ENCODE assay signal across 8 cellular contexts in the genomic region with DNA sequence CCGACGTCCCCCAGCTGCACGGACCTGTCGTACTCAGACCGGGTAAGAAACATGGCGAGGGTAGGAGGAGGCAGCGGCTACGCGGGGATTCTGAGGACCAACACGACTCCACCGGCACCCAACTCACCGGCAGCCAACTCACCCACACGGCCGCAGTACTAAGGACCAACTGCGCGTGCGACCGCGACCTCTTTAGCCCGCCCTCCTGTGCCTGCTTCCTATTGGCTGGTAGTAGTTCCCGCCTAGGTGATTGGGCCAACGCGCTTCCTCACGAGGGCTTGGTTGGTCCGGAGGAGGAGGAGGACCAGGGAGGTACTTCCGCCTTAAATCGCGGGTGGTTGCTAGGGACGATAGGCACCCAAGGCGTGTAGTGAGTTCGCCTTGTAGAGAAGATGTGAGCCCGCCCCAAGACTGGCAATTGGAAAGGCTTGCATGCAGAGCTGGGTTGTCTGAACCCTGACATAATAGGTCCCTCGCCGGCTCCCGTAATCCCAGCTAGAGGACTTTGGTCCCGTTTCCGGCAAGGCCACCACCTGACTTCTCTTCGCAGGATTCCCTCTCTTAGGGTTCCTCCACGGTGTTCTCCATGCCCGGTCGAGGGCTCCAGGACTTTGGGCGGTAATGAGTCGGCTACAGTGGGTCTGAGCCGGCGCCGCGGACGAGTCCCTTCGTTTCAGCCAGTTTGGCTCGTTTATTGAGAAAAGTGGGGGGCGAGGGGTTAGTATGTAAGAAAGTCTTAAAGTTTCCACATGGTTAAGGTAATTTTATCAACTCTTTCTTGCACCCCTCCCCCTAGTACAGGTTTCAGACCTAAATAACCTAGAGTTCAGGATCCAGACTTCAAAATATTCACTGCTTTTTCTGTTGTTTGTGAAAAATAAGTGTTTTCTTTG.
DNase-seq lines count a peak whose midpoint lies in the region; ATAC-seq and TF ChIP-seq lines count a peak whose summit lies in the region.

A gene (minus strand): TSS at position 171 of the 893 bp plus-strand sequence. CDS start 118 bp downstream, at position 53.

- H2AFZ ChIP-seq in MM.1S (ENCODE audit: low read length) = peak within 1 kb of the TSS; percentile 72

- in situ Hi-C loops in HAP-1 (cut with MboI; ENCODE audit: low sequenced_read_pairs) = no loop called here

- no peaks in the 10 kb centered on the region for H3K27me3 Mint-ChIP-seq in nephron progenitor cell (ENCODE audit: low read depth, poor library complexity)
- no peaks in the 10 kb centered on the region for H3K27me3 Mint-ChIP-seq in stimulated activated naive CD8-positive, alpha-beta T cell treated with anti-CD3 and anti-CD28 coated beads, Interleukin-15, amount 100 ng/mL, for 72 hours

- H3K4me3 Mint-ChIP-seq in nephron progenitor cell = peak within 1 kb of the TSS; percentile 93
- H3K4me3 Mint-ChIP-seq in stimulated activated naive CD8-positive, alpha-beta T cell treated with anti-CD3 and anti-CD28 coated beads, Interleukin-15, amount 100 ng/mL, for 72 hours = peak within 1 kb of the TSS; percentile 93 to 95

- no peaks in the 10 kb centered on the region for H3K36me3 ChIP-seq in ES-I3 (ENCODE audit: insufficient read depth, low read length)
- peaks cover 3% of the 10 kb centered on the region; the same call in 1 of the 2 replicates for H3K36me3 ChIP-seq in HAP-1 (replicated peaks)
- H3K36me3 ChIP-seq in MM.1S (replicated peaks; ENCODE audit: insufficient read depth, low read length) = no peaks in the 10 kb centered on the region

- H3K27me3 ChIP-seq in HAP-1 (ENCODE audit: low read depth) (no peaks in the 10 kb centered on the region), MM.1S (replicated peaks; ENCODE audit: insufficient read depth, low read length) (no peaks in the 10 kb centered on the region)

- TF ChIP-seq CTCF in MM.1S (IDR thresholded peaks at IDR 0.05; ENCODE audit: low read length) (no peak), nephron progenitor cell (IDR thresholded peaks at IDR 0.05) (no peak)

- peaks cover 17% of the 10 kb centered on the region for H3F3A ChIP-seq in MM.1S (ENCODE audit: insufficient read depth, low read length)

- H3K9ac ChIP-seq in ES-I3 (ENCODE audit: low read depth, low read length) = peak within 1 kb of the TSS; percentile 95
- peak within 1 kb of the TSS; percentile 76 for H3K9ac ChIP-seq in MM.1S (ENCODE audit: low read length)

- no peaks in the 10 kb centered on the region for H4K20me1 ChIP-seq in MM.1S (ENCODE audit: insufficient read depth, low read length)

- peak; percentile 97 for ATAC-seq in stimulated activated naive CD8-positive, alpha-beta T cell treated with anti-CD3 and anti-CD28 coated beads, Interleukin-15, amount 100 ng/mL, for 72 hours

- H3K79me2 ChIP-seq in MM.1S (ENCODE audit: low read length) = peaks cover 43% of the 10 kb centered on the region

- peak within 1 kb of the TSS; percentile 98 for H3K27ac Mint-ChIP-seq in nephron progenitor cell
- peak within 1 kb of the TSS; percentile 98 for H3K27ac Mint-ChIP-seq in stimulated activated naive CD8-positive, alpha-beta T cell treated with anti-CD3 and anti-CD28 coated beads, Interleukin-15, amount 100 ng/mL, for 72 hours

- H3K9me3 Mint-ChIP-seq in nephron progenitor cell = no peaks in the 10 kb centered on the region
- no peaks in the 10 kb centered on the region for H3K9me3 Mint-ChIP-seq in stimulated activated naive CD8-positive, alpha-beta T cell treated with anti-CD3 and anti-CD28 coated beads, Interleukin-15, amount 100 ng/mL, for 72 hours

- H3K9me2 ChIP-seq in MM.1S (replicated peaks; ENCODE audit: insufficient read depth, low read length) = no peaks in the 10 kb centered on the region

- H3K36me3 Mint-ChIP-seq in nephron progenitor cell (ENCODE audit: low read depth) = peaks cover 16% of the 10 kb centered on the region

- DNase-seq in HAP-1 (ENCODE audit: low spot score in 2 of 2) (peak; percentile 96 to 99), MM.1S (peak; percentile 93), SIG-M5 (lab: John Stamatoyannopoulos, UW) (peak; percentile 97), activated gamma-delta T cell (lab: John Stamatoyannopoulos, UW) (peak; percentile 76), fibroblast of the conjunctiva (ENCODE audit: low read depth) (peak; percentile 99), nephron progenitor cell (peak; percentile 89)
- peak; percentile 94 to 97 for DNase-seq in stimulated activated naive CD8-positive, alpha-beta T cell treated with anti-CD3 and anti-CD28 coated beads, Interleukin-15, amount 100 ng/mL, for 72 hours

- H3K4me1 ChIP-seq in ES-I3 (ENCODE audit: insufficient read depth, low read length) (no peaks in the 10 kb centered on the region; the same call in 1 of the 2 replicates), HAP-1 (peaks cover 9% of the 10 kb centered on the region), MM.1S (ENCODE audit: low read length) (no peaks in the 10 kb centered on the region)

- peaks cover 34% of the 10 kb centered on the region for H3K4me1 Mint-ChIP-seq in nephron progenitor cell
- H3K4me1 Mint-ChIP-seq in stimulated activated naive CD8-positive, alpha-beta T cell treated with anti-CD3 and anti-CD28 coated beads, Interleukin-15, amount 100 ng/mL, for 72 hours = peaks cover 50% of the 10 kb centered on the region

- H3K4me3 ChIP-seq in HAP-1 = peak within 1 kb of the TSS; percentile 74
- H3K4me3 ChIP-seq in MM.1S (ENCODE audit: low read length) = peak within 1 kb of the TSS; percentile 82

- H3K9me3 ChIP-seq in ES-I3 (ENCODE audit: control insufficient read depth, insufficient read depth, low read length) (no peaks in the 10 kb centered on the region), HAP-1 (no peaks in the 10 kb centered on the region), MM.1S (replicated peaks; ENCODE audit: insufficient read depth, low read length) (no peaks in the 10 kb centered on the region)

- peak within 1 kb of the TSS; percentile 76 for H3K27ac ChIP-seq in MM.1S (ENCODE audit: low read length)

- peak within 1 kb of the TSS; percentile 82 for H3K4me2 ChIP-seq in MM.1S (ENCODE audit: low read depth, low read length)

Comparison
In these comparisons a context has a peak if more than half of its experiments do, and no peak if none do; other contexts are left out.
1. Peak in every context shown above with its lines: DNase-seq, ATAC-seq, H3K4me3 ChIP-seq and H3K27ac ChIP-seq.